Comparison of ENCODE assay signal across 1 cellular context in the genomic region with DNA sequence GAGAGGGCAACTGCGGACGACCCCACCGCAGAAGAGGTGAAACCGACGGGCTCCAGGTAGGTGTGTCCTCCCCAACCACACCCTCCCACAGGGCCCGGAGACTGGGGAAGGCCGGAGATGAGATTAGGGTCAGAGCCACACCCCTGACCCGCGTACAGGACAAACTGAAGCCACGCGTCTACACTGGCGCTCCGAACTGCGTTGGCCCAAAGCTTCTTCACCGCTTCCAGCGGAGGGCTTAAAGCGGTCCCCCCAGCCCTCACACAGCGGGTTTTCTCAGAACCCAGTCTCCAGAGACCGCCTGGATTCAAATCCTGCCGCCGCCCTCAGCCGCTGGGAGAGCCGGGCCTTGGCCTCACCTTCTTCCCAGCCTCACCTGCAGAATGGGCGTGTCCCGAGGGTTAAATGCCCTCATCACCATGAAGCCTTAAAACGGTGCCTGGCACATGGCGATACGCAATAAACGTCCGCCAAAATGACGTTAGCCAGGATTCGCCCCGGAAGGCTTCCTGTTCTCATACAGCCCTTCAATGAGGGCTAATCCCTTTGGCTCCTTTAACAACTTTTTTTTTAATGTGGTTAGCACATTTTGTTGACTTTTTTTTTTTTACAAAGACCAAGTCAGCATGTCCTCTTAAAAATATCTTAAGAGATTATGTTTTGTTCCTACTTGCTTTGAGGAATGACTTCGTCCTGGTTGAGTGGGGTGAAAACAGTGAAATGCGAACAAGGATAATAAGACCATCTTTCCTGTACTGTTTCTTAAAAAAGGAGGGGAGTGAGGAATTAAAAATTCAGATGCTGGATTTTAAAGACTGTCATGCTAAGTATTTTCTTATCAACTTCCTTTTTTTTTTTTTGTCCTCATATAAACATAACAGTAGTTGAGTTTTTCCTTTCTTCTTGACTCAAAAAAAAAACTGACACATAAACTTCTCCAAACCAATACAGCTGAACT.
A peak's percentile ranks its signal among the peaks of the same experiment; 100 is the strongest.
TF ChIP-seq lines count a peak whose summit lies in the region.

No MANE protein-coding gene starts in this region.

TF ChIP-seq in K562, 482 proteins besides CTCF, POLR2A, EP300 and RAD21 (continued from another document and continues in another):
- TF ChIP-seq, protein P1, sequence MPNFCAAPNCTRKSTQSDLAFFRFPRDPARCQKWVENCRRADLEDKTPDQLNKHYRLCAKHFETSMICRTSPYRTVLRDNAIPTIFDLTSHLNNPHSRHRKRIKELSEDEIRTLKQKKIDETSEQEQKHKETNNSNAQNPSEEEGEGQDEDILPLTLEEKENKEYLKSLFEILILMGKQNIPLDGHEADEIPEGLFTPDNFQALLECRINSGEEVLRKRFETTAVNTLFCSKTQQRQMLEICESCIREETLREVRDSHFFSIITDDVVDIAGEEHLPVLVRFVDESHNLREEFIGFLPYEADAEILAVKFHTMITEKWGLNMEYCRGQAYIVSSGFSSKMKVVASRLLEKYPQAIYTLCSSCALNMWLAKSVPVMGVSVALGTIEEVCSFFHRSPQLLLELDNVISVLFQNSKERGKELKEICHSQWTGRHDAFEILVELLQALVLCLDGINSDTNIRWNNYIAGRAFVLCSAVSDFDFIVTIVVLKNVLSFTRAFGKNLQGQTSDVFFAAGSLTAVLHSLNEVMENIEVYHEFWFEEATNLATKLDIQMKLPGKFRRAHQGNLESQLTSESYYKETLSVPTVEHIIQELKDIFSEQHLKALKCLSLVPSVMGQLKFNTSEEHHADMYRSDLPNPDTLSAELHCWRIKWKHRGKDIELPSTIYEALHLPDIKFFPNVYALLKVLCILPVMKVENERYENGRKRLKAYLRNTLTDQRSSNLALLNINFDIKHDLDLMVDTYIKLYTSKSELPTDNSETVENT (CRISPR knock-in tag; IDR thresholded peaks at IDR 0.05): peak; percentile 60; the same call in 1 of the 2 replicates
- TF ChIP-seq, protein P2, sequence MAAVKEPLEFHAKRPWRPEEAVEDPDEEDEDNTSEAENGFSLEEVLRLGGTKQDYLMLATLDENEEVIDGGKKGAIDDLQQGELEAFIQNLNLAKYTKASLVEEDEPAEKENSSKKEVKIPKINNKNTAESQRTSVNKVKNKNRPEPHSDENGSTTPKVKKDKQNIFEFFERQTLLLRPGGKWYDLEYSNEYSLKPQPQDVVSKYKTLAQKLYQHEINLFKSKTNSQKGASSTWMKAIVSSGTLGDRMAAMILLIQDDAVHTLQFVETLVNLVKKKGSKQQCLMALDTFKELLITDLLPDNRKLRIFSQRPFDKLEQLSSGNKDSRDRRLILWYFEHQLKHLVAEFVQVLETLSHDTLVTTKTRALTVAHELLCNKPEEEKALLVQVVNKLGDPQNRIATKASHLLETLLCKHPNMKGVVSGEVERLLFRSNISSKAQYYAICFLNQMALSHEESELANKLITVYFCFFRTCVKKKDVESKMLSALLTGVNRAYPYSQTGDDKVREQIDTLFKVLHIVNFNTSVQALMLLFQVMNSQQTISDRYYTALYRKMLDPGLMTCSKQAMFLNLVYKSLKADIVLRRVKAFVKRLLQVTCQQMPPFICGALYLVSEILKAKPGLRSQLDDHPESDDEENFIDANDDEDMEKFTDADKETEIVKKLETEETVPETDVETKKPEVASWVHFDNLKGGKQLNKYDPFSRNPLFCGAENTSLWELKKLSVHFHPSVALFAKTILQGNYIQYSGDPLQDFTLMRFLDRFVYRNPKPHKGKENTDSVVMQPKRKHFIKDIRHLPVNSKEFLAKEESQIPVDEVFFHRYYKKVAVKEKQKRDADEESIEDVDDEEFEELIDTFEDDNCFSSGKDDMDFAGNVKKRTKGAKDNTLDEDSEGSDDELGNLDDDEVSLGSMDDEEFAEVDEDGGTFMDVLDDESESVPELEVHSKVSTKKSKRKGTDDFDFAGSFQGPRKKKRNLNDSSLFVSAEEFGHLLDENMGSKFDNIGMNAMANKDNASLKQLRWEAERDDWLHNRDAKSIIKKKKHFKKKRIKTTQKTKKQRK (IDR thresholded peaks at IDR 0.05; ENCODE audit: borderline replicate concordance, low read depth, low read length): no peak
- TF ChIP-seq CCAR2 (IDR thresholded peaks at IDR 0.05; ENCODE audit: low read depth, low read length) (no peak), HOXB6 (CRISPR knock-in tag; IDR thresholded peaks at IDR 0.05; ENCODE audit: borderline replicate concordance) (no peak), PML (IDR thresholded peaks at IDR 0.05; ENCODE audit: low read length) (no peak), ZNF140 (CRISPR knock-in tag; IDR thresholded peaks at IDR 0.05) (no peak), DIDO1 (tag; IDR thresholded peaks at IDR 0.05; ENCODE audit: low read depth) (no peak), ZNF780A (CRISPR knock-in tag; IDR thresholded peaks at IDR 0.05) (no peak), SIRT6 (IDR thresholded peaks at IDR 0.05; ENCODE audit: low read depth, low read length) (no peak), KLF6 (CRISPR knock-in tag; IDR thresholded peaks at IDR 0.05; ENCODE audit: borderline replicate concordance) (peak; percentile 33; the same call in 1 of the 2 replicates), FOXP1 (CRISPR knock-in tag; IDR thresholded peaks at IDR 0.05) (peak; percentile 42; the same call in 1 of the 2 replicates), RFX1 (IDR thresholded peaks at IDR 0.05) (no peak), HNRNPH1 (optimal IDR thresholded peaks at IDR 0.05; ENCODE audit: low read depth, low read length) (no peak), MCM5 (IDR thresholded peaks at IDR 0.05; ENCODE audit: low read depth) (no peak), C11orf30 (IDR thresholded peaks at IDR 0.05; ENCODE audit: low read depth) (no peak), HNRNPL (IDR thresholded peaks at IDR 0.05; ENCODE audit: low read depth, low read length) (no peak), BRD4 (IDR thresholded peaks at IDR 0.05) (0 out of 2 replicates have a peak, but pooled peaks have one; percentile 73), RBFOX2 (IDR thresholded peaks at IDR 0.05; ENCODE audit: low read depth, low read length) (peak; percentile 93), ZNF165 (CRISPR knock-in tag; IDR thresholded peaks at IDR 0.05; ENCODE audit: borderline replicate concordance) (no peak), GTF2F1 (IDR thresholded peaks at IDR 0.05; ENCODE audit: low read depth, low read length) (peak; percentile 32; the same call in 1 of the 2 replicates), MAZ (CRISPR knock-in tag; conservative IDR thresholded peaks at IDR 0.05 in 1 of 2, IDR thresholded peaks at IDR 0.05 in 1 of 2) (peak; percentile 44 to 61; a peak in 3 of 4 replicates), PHTF2 (CRISPR knock-in tag; IDR thresholded peaks at IDR 0.05) (no peak), SIN3A (IDR thresholded peaks at IDR 0.05; ENCODE audit: borderline replicate concordance in 2 of 2, control insufficient read depth in 1 of 2, low read depth in 2 of 2, low read length in 2 of 2) (peak; percentile 26 to 82; a peak in 2 of 4 replicates), FOXM1 (IDR thresholded peaks at IDR 0.05; ENCODE audit: low read depth) (no peak), FOXM1 (CRISPR knock-in tag; IDR thresholded peaks at IDR 0.05; ENCODE audit: low read depth) (peak; percentile 32; the same call in 1 of the 2 replicates), SMARCE1 (IDR thresholded peaks at IDR 0.05) (peak; percentile 56), ZNF668 (CRISPR knock-in tag; IDR thresholded peaks at IDR 0.05) (no peak), COPS2 (conservative IDR thresholded peaks at IDR 0.05) (no peak), ZNF766 (CRISPR knock-in tag; conservative IDR thresholded peaks at IDR 0.05) (peak; percentile 18; the same call in 1 of the 2 replicates), ZFPM2 (CRISPR knock-in tag; IDR thresholded peaks at IDR 0.05) (no peak), HDAC8 (tag; IDR thresholded peaks at IDR 0.05) (no peak), MCM2 (IDR thresholded peaks at IDR 0.05; ENCODE audit: low read depth) (no peak), ZNF174 (CRISPR knock-in tag; IDR thresholded peaks at IDR 0.05) (no peak), PHF8 (IDR thresholded peaks at IDR 0.05; ENCODE audit: borderline replicate concordance, low read length) (peak; percentile 68; the same call in 1 of the 2 replicates)
- TF ChIP-seq, protein P3, sequence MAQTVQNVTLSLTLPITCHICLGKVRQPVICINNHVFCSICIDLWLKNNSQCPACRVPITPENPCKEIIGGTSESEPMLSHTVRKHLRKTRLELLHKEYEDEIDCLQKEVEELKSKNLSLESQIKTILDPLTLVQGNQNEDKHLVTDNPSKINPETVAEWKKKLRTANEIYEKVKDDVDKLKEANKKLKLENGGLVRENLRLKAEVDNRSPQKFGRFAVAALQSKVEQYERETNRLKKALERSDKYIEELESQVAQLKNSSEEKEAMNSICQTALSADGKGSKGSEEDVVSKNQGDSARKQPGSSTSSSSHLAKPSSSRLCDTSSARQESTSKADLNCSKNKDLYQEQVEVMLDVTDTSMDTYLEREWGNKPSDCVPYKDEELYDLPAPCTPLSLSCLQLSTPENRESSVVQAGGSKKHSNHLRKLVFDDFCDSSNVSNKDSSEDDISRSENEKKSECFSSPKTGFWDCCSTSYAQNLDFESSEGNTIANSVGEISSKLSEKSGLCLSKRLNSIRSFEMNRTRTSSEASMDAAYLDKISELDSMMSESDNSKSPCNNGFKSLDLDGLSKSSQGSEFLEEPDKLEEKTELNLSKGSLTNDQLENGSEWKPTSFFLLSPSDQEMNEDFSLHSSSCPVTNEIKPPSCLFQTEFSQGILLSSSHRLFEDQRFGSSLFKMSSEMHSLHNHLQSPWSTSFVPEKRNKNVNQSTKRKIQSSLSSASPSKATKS (CRISPR knock-in tag; IDR thresholded peaks at IDR 0.05): no peak
- TF ChIP-seq, protein P4, sequence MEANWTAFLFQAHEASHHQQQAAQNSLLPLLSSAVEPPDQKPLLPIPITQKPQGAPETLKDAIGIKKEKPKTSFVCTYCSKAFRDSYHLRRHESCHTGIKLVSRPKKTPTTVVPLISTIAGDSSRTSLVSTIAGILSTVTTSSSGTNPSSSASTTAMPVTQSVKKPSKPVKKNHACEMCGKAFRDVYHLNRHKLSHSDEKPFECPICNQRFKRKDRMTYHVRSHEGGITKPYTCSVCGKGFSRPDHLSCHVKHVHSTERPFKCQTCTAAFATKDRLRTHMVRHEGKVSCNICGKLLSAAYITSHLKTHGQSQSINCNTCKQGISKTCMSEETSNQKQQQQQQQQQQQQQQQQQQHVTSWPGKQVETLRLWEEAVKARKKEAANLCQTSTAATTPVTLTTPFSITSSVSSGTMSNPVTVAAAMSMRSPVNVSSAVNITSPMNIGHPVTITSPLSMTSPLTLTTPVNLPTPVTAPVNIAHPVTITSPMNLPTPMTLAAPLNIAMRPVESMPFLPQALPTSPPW (CRISPR knock-in tag; IDR thresholded peaks at IDR 0.05): peak; percentile 64
- TF ChIP-seq, protein P5, sequence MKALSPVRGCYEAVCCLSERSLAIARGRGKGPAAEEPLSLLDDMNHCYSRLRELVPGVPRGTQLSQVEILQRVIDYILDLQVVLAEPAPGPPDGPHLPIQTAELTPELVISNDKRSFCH (CRISPR knock-in tag; IDR thresholded peaks at IDR 0.05): no peak
- TF ChIP-seq, protein P5 (tag; IDR thresholded peaks at IDR 0.05): peak; percentile 70; the same call in 1 of the 2 replicates
- TF ChIP-seq, protein P6, sequence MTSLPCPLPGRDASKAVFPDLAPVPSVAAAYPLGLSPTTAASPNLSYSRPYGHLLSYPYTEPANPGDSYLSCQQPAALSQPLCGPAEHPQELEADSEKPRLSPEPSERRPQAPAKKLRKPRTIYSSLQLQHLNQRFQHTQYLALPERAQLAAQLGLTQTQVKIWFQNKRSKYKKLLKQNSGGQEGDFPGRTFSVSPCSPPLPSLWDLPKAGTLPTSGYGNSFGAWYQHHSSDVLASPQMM (CRISPR knock-in tag; IDR thresholded peaks at IDR 0.05): no peak
- TF ChIP-seq, protein P7, sequence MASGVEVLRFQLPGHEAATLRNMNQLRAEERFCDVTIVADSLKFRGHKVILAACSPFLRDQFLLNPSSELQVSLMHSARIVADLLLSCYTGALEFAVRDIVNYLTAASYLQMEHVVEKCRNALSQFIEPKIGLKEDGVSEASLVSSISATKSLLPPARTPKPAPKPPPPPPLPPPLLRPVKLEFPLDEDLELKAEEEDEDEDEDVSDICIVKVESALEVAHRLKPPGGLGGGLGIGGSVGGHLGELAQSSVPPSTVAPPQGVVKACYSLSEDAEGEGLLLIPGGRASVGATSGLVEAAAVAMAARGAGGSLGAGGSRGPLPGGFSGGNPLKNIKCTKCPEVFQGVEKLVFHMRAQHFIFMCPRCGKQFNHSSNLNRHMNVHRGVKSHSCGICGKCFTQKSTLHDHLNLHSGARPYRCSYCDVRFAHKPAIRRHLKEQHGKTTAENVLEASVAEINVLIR (CRISPR knock-in tag; IDR thresholded peaks at IDR 0.05): no peak; the same call in 1 of the 2 replicates
- TF ChIP-seq, protein P8, sequence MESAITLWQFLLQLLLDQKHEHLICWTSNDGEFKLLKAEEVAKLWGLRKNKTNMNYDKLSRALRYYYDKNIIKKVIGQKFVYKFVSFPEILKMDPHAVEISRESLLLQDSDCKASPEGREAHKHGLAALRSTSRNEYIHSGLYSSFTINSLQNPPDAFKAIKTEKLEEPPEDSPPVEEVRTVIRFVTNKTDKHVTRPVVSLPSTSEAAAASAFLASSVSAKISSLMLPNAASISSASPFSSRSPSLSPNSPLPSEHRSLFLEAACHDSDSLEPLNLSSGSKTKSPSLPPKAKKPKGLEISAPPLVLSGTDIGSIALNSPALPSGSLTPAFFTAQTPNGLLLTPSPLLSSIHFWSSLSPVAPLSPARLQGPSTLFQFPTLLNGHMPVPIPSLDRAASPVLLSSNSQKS (CRISPR knock-in tag; IDR thresholded peaks at IDR 0.05): no peak
- TF ChIP-seq, protein P9, sequence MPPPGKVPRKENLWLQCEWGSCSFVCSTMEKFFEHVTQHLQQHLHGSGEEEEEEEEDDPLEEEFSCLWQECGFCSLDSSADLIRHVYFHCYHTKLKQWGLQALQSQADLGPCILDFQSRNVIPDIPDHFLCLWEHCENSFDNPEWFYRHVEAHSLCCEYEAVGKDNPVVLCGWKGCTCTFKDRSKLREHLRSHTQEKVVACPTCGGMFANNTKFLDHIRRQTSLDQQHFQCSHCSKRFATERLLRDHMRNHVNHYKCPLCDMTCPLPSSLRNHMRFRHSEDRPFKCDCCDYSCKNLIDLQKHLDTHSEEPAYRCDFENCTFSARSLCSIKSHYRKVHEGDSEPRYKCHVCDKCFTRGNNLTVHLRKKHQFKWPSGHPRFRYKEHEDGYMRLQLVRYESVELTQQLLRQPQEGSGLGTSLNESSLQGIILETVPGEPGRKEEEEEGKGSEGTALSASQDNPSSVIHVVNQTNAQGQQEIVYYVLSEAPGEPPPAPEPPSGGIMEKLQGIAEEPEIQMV (tag; conservative IDR thresholded peaks at IDR 0.05; ENCODE audit: low read depth): no peak
- TF ChIP-seq, protein P10, sequence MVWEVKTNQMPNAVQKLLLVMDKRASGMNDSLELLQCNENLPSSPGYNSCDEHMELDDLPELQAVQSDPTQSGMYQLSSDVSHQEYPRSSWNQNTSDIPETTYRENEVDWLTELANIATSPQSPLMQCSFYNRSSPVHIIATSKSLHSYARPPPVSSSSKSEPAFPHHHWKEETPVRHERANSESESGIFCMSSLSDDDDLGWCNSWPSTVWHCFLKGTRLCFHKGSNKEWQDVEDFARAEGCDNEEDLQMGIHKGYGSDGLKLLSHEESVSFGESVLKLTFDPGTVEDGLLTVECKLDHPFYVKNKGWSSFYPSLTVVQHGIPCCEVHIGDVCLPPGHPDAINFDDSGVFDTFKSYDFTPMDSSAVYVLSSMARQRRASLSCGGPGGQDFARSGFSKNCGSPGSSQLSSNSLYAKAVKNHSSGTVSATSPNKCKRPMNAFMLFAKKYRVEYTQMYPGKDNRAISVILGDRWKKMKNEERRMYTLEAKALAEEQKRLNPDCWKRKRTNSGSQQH (CRISPR knock-in tag; IDR thresholded peaks at IDR 0.05): no peak
- TF ChIP-seq, protein P11, sequence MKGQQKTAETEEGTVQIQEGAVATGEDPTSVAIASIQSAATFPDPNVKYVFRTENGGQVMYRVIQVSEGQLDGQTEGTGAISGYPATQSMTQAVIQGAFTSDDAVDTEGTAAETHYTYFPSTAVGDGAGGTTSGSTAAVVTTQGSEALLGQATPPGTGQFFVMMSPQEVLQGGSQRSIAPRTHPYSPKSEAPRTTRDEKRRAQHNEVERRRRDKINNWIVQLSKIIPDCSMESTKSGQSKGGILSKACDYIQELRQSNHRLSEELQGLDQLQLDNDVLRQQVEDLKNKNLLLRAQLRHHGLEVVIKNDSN (CRISPR knock-in tag; IDR thresholded peaks at IDR 0.05): no peak
